Comparison of ENCODE assay signal across 1 cellular context in the genomic region with DNA sequence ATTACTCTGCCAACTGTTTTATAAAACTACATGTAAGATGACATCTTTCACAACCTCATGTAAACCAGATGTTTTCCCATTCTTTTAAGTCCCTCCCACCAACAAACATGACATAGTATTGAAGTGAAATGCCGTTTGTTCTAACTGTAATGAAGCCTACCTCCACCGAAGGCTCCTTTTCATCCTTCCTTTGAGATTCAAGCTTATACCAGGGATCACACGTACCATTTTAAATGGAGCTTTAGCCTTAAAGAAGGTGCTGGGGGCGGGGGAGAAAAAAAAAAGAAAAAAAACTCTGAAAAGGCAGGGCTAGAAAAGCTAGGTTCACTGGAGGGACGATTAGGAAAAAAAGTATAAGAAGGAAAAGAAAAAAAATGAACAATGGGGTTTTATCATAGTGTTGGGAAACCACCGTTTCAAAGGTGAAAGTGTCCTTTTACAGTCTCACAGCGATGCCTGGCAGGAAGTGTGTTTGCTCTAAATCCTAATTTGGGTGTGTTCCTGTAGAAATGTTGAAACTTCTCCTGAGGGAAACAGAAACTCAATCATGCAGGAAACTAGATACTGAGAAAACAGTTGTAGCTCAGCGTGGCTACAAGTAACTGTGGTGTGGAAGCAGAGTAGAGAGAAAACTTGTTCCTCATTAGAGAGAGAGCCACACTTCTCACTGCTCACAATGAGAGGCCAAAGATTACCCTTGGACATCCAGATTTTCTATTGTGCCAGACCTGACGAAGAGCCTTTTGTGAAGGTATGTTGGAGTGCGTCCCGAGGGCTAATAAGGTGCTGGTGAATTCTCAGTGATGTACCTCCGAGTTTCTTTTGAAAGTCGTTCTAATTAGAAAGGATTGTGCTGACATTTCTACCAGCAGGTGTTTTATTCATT.
TF ChIP-seq lines count a peak whose summit lies in the region.

No MANE protein-coding gene starts in this region.

TF ChIP-seq in GM12878, 131 proteins besides CTCF, POLR2A, EP300 and RAD21 (continued from another document):
- TF ChIP-seq NFYA (IDR thresholded peaks at IDR 0.05; ENCODE audit: borderline replicate concordance, low read depth, low read length) (no peak), IRF4 (IDR thresholded peaks at IDR 0.05; ENCODE audit: low read depth, low read length) (peak; percentile 36; the same call in 1 of the 2 replicates), PRDM15 (CRISPR knock-in tag; IDR thresholded peaks at IDR 0.05) (no peak), NR2F1 (conservative IDR thresholded peaks at IDR 0.05) (no peak), SRF (IDR thresholded peaks at IDR 0.05; ENCODE audit: low read depth in 2 of 2, low read length in 2 of 2) (peak; percentile 93 to 98), RBBP5 (conservative IDR thresholded peaks at IDR 0.05) (no peak), EED (IDR thresholded peaks at IDR 0.05; ENCODE audit: low read depth) (peak; percentile 78), ZBED1 (IDR thresholded peaks at IDR 0.05; ENCODE audit: borderline replicate concordance) (no peak), BRCA1 (IDR thresholded peaks at IDR 0.05; ENCODE audit: low read depth, low read length) (no peak), RELB (IDR thresholded peaks at IDR 0.05; ENCODE audit: low read depth) (peak; percentile 88), SMAD1 (IDR thresholded peaks at IDR 0.05; ENCODE audit: low read depth, partially characterized antibody) (no peak), POLR2AphosphoS5 (IDR thresholded peaks at IDR 0.05; ENCODE audit: low read length) (peak; percentile 98), MYC (IDR thresholded peaks at IDR 0.05; ENCODE audit: insufficient read depth, insufficient read length, insufficient replicate concordance, low read length, severe bottlenecking) (no peak), SMC3 (IDR thresholded peaks at IDR 0.05; ENCODE audit: borderline replicate concordance, low read length) (no peak), ZNF592 (IDR thresholded peaks at IDR 0.05) (no peak), ASH2L (IDR thresholded peaks at IDR 0.05; ENCODE audit: borderline replicate concordance, low read depth) (no peak), TCF12 (IDR thresholded peaks at IDR 0.05; ENCODE audit: low read depth, low read length) (no peak), ETV6 (conservative IDR thresholded peaks at IDR 0.05 in 1 of 2, IDR thresholded peaks at IDR 0.05 in 1 of 2; ENCODE audit: borderline replicate concordance in 1 of 2, low read depth in 1 of 2) (peak in 1 of 2 experiments; percentile 87; a peak in 2 of 4 replicates), GABPA (IDR thresholded peaks at IDR 0.05; ENCODE audit: low read depth) (no peak)
- TF ChIP-seq, protein P1, sequence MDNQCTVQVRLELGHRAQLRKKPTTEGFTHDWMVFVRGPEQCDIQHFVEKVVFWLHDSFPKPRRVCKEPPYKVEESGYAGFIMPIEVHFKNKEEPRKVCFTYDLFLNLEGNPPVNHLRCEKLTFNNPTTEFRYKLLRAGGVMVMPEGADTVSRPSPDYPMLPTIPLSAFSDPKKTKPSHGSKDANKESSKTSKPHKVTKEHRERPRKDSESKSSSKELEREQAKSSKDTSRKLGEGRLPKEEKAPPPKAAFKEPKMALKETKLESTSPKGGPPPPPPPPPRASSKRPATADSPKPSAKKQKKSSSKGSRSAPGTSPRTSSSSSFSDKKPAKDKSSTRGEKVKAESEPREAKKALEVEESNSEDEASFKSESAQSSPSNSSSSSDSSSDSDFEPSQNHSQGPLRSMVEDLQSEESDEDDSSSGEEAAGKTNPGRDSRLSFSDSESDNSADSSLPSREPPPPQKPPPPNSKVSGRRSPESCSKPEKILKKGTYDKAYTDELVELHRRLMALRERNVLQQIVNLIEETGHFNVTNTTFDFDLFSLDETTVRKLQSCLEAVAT (IDR thresholded peaks at IDR 0.05): peak; percentile 75; the same call in 1 of the 2 replicates
- TF ChIP-seq, protein P2, sequence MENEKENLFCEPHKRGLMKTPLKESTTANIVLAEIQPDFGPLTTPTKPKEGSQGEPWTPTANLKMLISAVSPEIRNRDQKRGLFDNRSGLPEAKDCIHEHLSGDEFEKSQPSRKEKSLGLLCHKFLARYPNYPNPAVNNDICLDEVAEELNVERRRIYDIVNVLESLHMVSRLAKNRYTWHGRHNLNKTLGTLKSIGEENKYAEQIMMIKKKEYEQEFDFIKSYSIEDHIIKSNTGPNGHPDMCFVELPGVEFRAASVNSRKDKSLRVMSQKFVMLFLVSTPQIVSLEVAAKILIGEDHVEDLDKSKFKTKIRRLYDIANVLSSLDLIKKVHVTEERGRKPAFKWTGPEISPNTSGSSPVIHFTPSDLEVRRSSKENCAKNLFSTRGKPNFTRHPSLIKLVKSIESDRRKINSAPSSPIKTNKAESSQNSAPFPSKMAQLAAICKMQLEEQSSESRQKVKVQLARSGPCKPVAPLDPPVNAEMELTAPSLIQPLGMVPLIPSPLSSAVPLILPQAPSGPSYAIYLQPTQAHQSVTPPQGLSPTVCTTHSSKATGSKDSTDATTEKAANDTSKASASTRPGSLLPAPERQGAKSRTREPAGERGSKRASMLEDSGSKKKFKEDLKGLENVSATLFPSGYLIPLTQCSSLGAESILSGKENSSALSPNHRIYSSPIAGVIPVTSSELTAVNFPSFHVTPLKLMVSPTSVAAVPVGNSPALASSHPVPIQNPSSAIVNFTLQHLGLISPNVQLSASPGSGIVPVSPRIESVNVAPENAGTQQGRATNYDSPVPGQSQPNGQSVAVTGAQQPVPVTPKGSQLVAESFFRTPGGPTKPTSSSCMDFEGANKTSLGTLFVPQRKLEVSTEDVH (IDR thresholded peaks at IDR 0.05; ENCODE audit: low read depth, partially characterized antibody): peak; percentile 23
- TF ChIP-seq, protein P3, sequence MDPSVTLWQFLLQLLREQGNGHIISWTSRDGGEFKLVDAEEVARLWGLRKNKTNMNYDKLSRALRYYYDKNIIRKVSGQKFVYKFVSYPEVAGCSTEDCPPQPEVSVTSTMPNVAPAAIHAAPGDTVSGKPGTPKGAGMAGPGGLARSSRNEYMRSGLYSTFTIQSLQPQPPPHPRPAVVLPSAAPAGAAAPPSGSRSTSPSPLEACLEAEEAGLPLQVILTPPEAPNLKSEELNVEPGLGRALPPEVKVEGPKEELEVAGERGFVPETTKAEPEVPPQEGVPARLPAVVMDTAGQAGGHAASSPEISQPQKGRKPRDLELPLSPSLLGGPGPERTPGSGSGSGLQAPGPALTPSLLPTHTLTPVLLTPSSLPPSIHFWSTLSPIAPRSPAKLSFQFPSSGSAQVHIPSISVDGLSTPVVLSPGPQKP (IDR thresholded peaks at IDR 0.05; ENCODE audit: low read depth, low read length): peak; percentile 100
- TF ChIP-seq, protein P4, sequence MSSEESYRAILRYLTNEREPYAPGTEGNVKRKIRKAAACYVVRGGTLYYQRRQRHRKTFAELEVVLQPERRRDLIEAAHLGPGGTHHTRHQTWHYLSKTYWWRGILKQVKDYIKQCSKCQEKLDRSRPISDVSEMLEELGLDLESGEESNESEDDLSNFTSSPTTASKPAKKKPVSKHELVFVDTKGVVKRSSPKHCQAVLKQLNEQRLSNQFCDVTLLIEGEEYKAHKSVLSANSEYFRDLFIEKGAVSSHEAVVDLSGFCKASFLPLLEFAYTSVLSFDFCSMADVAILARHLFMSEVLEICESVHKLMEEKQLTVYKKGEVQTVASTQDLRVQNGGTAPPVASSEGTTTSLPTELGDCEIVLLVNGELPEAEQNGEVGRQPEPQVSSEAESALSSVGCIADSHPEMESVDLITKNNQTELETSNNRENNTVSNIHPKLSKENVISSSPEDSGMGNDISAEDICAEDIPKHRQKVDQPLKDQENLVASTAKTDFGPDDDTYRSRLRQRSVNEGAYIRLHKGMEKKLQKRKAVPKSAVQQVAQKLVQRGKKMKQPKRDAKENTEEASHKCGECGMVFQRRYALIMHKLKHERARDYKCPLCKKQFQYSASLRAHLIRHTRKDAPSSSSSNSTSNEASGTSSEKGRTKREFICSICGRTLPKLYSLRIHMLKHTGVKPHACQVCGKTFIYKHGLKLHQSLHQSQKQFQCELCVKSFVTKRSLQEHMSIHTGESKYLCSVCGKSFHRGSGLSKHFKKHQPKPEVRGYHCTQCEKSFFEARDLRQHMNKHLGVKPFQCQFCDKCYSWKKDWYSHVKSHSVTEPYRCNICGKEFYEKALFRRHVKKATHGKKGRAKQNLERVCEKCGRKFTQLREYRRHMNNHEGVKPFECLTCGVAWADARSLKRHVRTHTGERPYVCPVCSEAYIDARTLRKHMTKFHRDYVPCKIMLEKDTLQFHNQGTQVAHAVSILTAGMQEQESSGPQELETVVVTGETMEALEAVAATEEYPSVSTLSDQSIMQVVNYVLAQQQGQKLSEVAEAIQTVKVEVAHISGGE (CRISPR knock-in tag; IDR thresholded peaks at IDR 0.05): no peak
